Comparison of ENCODE assay signal across 1 cellular context in genomic region chr6:131976545-131977061, GRCh38.
A peak's percentile ranks its signal among the peaks of the same experiment; 100 is the strongest.
TF ChIP-seq lines count a peak whose summit lies in the region.

No MANE protein-coding gene starts in this region.

TF ChIP-seq in HepG2, 621 proteins besides CTCF, POLR2A, EP300 and RAD21 (continued from another document and continues in another):
- TF ChIP-seq SRSF1 (optimal IDR thresholded peaks at IDR 0.05; ENCODE audit: low read depth, low read length) (no peak), ZMAT3 (CRISPR knock-in tag; conservative IDR thresholded peaks at IDR 0.05) (0 out of 2 replicates have a peak, but pooled peaks have one; percentile 47), MLLT10 (CRISPR knock-in tag; IDR thresholded peaks at IDR 0.05) (no peak), HNF4A (CRISPR knock-in tag; IDR thresholded peaks at IDR 0.05) (peak; percentile 94), ZNF101 (CRISPR knock-in tag; IDR thresholded peaks at IDR 0.05; ENCODE audit: borderline replicate concordance, low read depth) (no peak), ZNF572 (CRISPR knock-in tag; IDR thresholded peaks at IDR 0.05) (no peak), CHD2 (IDR thresholded peaks at IDR 0.05; ENCODE audit: low read depth, low read length) (no peak), ZFYVE20 (CRISPR knock-in tag; IDR thresholded peaks at IDR 0.05; ENCODE audit: borderline replicate concordance, low read depth) (no peak), SIN3B (IDR thresholded peaks at IDR 0.05; ENCODE audit: low read length) (no peak), ZNF501 (CRISPR knock-in tag; IDR thresholded peaks at IDR 0.05) (no peak), CC2D1A (CRISPR knock-in tag; IDR thresholded peaks at IDR 0.05) (no peak), EHMT2 (IDR thresholded peaks at IDR 0.05; ENCODE audit: borderline replicate concordance, low read depth, low read length) (peak; percentile 79; the same call in 1 of the 2 replicates), KDM2A (CRISPR knock-in tag; IDR thresholded peaks at IDR 0.05; ENCODE audit: borderline replicate concordance, low read depth) (no peak), POGK (CRISPR knock-in tag; conservative IDR thresholded peaks at IDR 0.05) (0 out of 2 replicates have a peak, but pooled peaks have one; percentile 21), ZNF160 (CRISPR knock-in tag; IDR thresholded peaks at IDR 0.05) (no peak), NR2F6 (IDR thresholded peaks at IDR 0.05) (peak; percentile 89), NR2F6 (CRISPR knock-in tag; IDR thresholded peaks at IDR 0.05) (peak; percentile 91), MLXIP (CRISPR knock-in tag; IDR thresholded peaks at IDR 0.05; ENCODE audit: borderline replicate concordance) (peak; percentile 85), KDM5B (CRISPR knock-in tag; IDR thresholded peaks at IDR 0.05; ENCODE audit: borderline replicate concordance) (no peak), TP53 (CRISPR knock-in tag; conservative IDR thresholded peaks at IDR 0.05) (no peak), USF2 (IDR thresholded peaks at IDR 0.05; ENCODE audit: low read depth, low read length) (no peak), USF2 (CRISPR knock-in tag; IDR thresholded peaks at IDR 0.05; ENCODE audit: borderline replicate concordance) (no peak), CENPX (CRISPR knock-in tag; IDR thresholded peaks at IDR 0.05) (no peak), ZHX1 (CRISPR knock-in tag; IDR thresholded peaks at IDR 0.05; ENCODE audit: low read depth) (no peak; the same call in 1 of the 2 replicates), ZNF484 (CRISPR knock-in tag; IDR thresholded peaks at IDR 0.05; ENCODE audit: borderline replicate concordance, low read depth) (no peak), CHCHD3 (CRISPR knock-in tag; IDR thresholded peaks at IDR 0.05) (no peak), SSRP1 (CRISPR knock-in tag; IDR thresholded peaks at IDR 0.05) (no peak), SKI (IDR thresholded peaks at IDR 0.05; ENCODE audit: partially characterized antibody) (peak; percentile 96), JDP2 (CRISPR knock-in tag; IDR thresholded peaks at IDR 0.05; ENCODE audit: borderline replicate concordance) (no peak; the same call in 1 of the 2 replicates), REXO4 (CRISPR knock-in tag; IDR thresholded peaks at IDR 0.05; ENCODE audit: borderline replicate concordance) (no peak), YEATS4 (CRISPR knock-in tag; IDR thresholded peaks at IDR 0.05; ENCODE audit: borderline replicate concordance) (peak; percentile 67; the same call in 1 of the 2 replicates), GZF1 (CRISPR knock-in tag; IDR thresholded peaks at IDR 0.05) (no peak), ZNF740 (CRISPR knock-in tag; IDR thresholded peaks at IDR 0.05) (no peak), MLX (CRISPR knock-in tag; IDR thresholded peaks at IDR 0.05) (peak; percentile 95), MAFF (IDR thresholded peaks at IDR 0.05; ENCODE audit: low read depth, low read length) (0 out of 2 replicates have a peak, but pooled peaks have one; percentile 6), KDM6A (CRISPR knock-in tag; IDR thresholded peaks at IDR 0.05; ENCODE audit: low read depth) (peak; percentile 74), BORCS8-MEF2B (CRISPR knock-in tag; IDR thresholded peaks at IDR 0.05) (no peak), YEATS2 (CRISPR knock-in tag; IDR thresholded peaks at IDR 0.05; ENCODE audit: borderline replicate concordance) (no peak), MTA3 (CRISPR knock-in tag; IDR thresholded peaks at IDR 0.05) (no peak), ZNF33B (CRISPR knock-in tag; IDR thresholded peaks at IDR 0.05) (no peak), ZNF230 (CRISPR knock-in tag; IDR thresholded peaks at IDR 0.05) (no peak; the same call in 1 of the 2 replicates), TBP (CRISPR knock-in tag; IDR thresholded peaks at IDR 0.05) (no peak), ZNF512B (CRISPR knock-in tag; IDR thresholded peaks at IDR 0.05; ENCODE audit: borderline replicate concordance) (no peak), ZNF367 (CRISPR knock-in tag; IDR thresholded peaks at IDR 0.05; ENCODE audit: borderline replicate concordance) (no peak)
- TF ChIP-seq, protein P1, sequence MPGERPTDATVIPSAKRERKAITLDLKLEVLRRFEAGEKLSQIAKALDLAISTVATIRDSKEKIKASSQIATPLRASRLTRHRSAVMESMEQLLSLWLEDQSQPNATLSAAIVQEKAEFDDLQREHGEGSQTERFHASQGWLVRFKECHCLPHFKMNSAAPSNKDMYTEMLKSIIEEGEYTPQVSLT (CRISPR knock-in tag; IDR thresholded peaks at IDR 0.05; ENCODE audit: borderline replicate concordance, low read depth) = peak; percentile 49; the same call in 1 of the 2 replicates
- TF ChIP-seq, protein P2, sequence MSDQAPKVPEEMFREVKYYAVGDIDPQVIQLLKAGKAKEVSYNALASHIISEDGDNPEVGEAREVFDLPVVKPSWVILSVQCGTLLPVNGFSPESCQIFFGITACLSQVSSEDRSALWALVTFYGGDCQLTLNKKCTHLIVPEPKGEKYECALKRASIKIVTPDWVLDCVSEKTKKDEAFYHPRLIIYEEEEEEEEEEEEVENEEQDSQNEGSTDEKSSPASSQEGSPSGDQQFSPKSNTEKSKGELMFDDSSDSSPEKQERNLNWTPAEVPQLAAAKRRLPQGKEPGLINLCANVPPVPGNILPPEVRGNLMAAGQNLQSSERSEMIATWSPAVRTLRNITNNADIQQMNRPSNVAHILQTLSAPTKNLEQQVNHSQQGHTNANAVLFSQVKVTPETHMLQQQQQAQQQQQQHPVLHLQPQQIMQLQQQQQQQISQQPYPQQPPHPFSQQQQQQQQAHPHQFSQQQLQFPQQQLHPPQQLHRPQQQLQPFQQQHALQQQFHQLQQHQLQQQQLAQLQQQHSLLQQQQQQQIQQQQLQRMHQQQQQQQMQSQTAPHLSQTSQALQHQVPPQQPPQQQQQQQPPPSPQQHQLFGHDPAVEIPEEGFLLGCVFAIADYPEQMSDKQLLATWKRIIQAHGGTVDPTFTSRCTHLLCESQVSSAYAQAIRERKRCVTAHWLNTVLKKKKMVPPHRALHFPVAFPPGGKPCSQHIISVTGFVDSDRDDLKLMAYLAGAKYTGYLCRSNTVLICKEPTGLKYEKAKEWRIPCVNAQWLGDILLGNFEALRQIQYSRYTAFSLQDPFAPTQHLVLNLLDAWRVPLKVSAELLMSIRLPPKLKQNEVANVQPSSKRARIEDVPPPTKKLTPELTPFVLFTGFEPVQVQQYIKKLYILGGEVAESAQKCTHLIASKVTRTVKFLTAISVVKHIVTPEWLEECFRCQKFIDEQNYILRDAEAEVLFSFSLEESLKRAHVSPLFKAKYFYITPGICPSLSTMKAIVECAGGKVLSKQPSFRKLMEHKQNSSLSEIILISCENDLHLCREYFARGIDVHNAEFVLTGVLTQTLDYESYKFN (CRISPR knock-in tag; conservative IDR thresholded peaks at IDR 0.05) = peak; percentile 94
- TF ChIP-seq, protein P3, sequence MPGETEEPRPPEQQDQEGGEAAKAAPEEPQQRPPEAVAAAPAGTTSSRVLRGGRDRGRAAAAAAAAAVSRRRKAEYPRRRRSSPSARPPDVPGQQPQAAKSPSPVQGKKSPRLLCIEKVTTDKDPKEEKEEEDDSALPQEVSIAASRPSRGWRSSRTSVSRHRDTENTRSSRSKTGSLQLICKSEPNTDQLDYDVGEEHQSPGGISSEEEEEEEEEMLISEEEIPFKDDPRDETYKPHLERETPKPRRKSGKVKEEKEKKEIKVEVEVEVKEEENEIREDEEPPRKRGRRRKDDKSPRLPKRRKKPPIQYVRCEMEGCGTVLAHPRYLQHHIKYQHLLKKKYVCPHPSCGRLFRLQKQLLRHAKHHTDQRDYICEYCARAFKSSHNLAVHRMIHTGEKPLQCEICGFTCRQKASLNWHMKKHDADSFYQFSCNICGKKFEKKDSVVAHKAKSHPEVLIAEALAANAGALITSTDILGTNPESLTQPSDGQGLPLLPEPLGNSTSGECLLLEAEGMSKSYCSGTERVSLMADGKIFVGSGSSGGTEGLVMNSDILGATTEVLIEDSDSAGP (CRISPR knock-in tag; IDR thresholded peaks at IDR 0.05; ENCODE audit: borderline replicate concordance) = no peak
